9 cellular contexts compared by ENCODE assay signal in the genomic region with DNA sequence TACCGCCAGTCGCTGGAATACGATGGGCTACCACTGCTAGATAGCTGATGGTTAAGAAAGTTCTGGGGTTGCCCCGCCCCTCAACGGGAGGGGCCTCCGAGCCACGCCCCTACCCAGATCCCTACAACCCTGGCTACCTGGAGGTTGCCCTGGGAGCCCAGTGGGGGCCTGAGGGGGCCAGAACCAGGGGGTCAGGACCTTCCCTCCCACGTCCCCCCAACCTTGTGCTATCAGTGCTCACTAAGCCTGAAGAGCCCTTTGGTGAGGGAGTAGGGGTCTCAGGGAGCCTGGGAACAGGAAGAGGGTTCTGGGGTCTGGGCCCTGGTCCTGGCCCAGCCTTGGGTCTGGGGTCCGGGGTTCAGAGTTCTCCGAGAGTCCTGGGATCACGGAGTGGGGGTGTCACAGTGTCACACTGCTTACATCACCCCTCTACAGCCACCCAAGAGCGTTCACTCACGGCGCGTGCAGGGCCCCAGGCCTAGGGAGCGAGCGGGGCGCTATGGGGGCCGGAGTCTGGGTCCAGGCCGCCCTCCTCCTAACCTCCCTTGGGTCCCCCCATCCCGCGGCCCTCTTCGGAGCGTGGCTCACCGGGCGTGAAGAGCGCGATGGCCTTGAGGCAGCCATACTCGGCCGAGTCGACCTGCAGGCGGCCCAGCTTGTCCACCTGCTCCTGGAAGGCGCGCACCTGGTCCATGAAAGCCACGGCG. TPM values are rescaled to one million over a fixed set of nuclear protein-coding genes. Genes with fewer than 3 reads are reported as not detected.
DNase-seq lines count a peak whose midpoint lies in the region; ATAC-seq, FAIRE-seq and TF ChIP-seq lines count a peak whose summit lies in the region.
"Had no signal": no experiment of that assay in that cellular context is flagged by ENCODE, and none has a peak within 500 bp of the region (broad histone marks: within the 10 kb centered on the region; RNA-seq: fewer than 3 reads in every experiment).

No MANE protein-coding gene starts in this region.

- WGBS in pancreas, 2 donors, result 31 to 48% methylated on average over 30 to 36 of the region's 36 CpGs

- H2AFZ ChIP-seq in OCI-LY1 (ENCODE audit: low read length), result no peak overlapping the region

- H3K27me3 ChIP-seq in OCI-LY1 (ENCODE audit: insufficient read depth, low read length) (no peaks in the 10 kb centered on the region), pancreas (no peaks in the 10 kb centered on the region)

- intact Hi-C loops in pancreas (cut with DNase I), result no loop called here

- H3K27ac ChIP-seq in OCI-LY1 (ENCODE audit: low read depth, low read length, poor library complexity, severe bottlenecking) (peak overlapping the region; percentile 40), pancreas (peak overlapping the region in 3 of 4 donors; percentile 42 to 69 (median 64))

- H3K9me3 ChIP-seq in OCI-LY1 (ENCODE audit: low read length) (no peaks in the 10 kb centered on the region), pancreas (no peaks in the 10 kb centered on the region)

- H3K4me3 ChIP-seq in OCI-LY1 (ENCODE audit: low read depth, low read length, poor library complexity, severe bottlenecking) (peak overlapping the region; percentile 61), fibroblast of villous mesenchyme (ENCODE audit: low read depth, low read length) (peak overlapping the region; percentile 53), pancreas (peak overlapping the region; percentile 31 to 59 (median 38))

- H3K4me2 ChIP-seq in OCI-LY1 (ENCODE audit: low read length), result peak overlapping the region; percentile 83

- no peaks in the 10 kb centered on the region for H3F3A ChIP-seq in OCI-LY1 (ENCODE audit: insufficient read depth, low read length)

- H3K4me1 ChIP-seq in OCI-LY1 (ENCODE audit: insufficient read depth, low read length, severe bottlenecking), result peaks cover 24% of the 10 kb centered on the region
- peaks cover 3 to 18% (median 5%) of the 10 kb centered on the region in 3 donors for H3K4me1 ChIP-seq in pancreas

- peak overlapping the region; percentile 66 for H3K9ac ChIP-seq in OCI-LY1 (ENCODE audit: low read length)

- H4K20me1 ChIP-seq in OCI-LY1 (ENCODE audit: insufficient read depth, low read length), result no peaks in the 10 kb centered on the region

- no peaks in the 10 kb centered on the region for H3K9me2 ChIP-seq in OCI-LY1 (ENCODE audit: low read depth, low read length)

- ATAC-seq in HG02981 (IDR thresholded peaks at IDR 0.05; ENCODE audit: unreplicated experiment) (peak; percentile 33), pancreas (peak; percentile 59 to 81 (median 78)), GM18511 (IDR thresholded peaks at IDR 0.05; ENCODE audit: unreplicated experiment) (no peak)

- peaks cover 23% of the 10 kb centered on the region; the same call in 1 of the 2 replicates for H3K36me3 ChIP-seq in OCI-LY1 (ENCODE audit: insufficient read depth, low read length)
- H3K36me3 ChIP-seq in pancreas, result peaks cover 0 to 19% (median 8%) of the 10 kb centered on the region in 3 donors

- in situ Hi-C loops in GM13977 (cut with MboI; ENCODE audit: low pct_unique_long_range_greater_than_20kb, low sequenced_read_pairs, unreplicated experiment), result no loop called here

- TF ChIP-seq CTCF in GM13977 (IDR thresholded peaks at IDR 0.05; ENCODE audit: extremely low read depth, insufficient read depth, missing control alignments), result no peak
- no peak for TF ChIP-seq CTCF in OCI-LY1 (IDR thresholded peaks at IDR 0.05; ENCODE audit: low read length)
- TF ChIP-seq CTCF in fibroblast of villous mesenchyme (IDR thresholded peaks at IDR 0.05; ENCODE audit: insufficient read depth, low read depth, low read length), result no peak
- no peak for TF ChIP-seq CTCF in pancreas (IDR thresholded peaks at IDR 0.05)

- peaks cover 4% of the 10 kb centered on the region; the same call in 1 of the 2 replicates for H3K79me2 ChIP-seq in OCI-LY1 (ENCODE audit: insufficient read depth, low read length)

- FAIRE-seq in pancreas (lab: Jason Lieb, UNC), result no peak
- FAIRE-seq: islet of Langerhans had no signal

- DNase-seq in GM13977 (ENCODE audit: low spot score), result peak; percentile 79
- DNase-seq in activated T-helper 1 cell treated with Interleukin-2 at 50 U/mL for 16 hours (ENCODE audit: low read depth), result peak; percentile 34
- DNase-seq in fibroblast of villous mesenchyme (ENCODE audit: low read depth), result peak; percentile 53
- DNase-seq in pancreas, result peak in 4 of 6 donors; percentile 51 to 84 (median 68)
- no peak for DNase-seq in superior temporal gyrus (ENCODE audit: extremely low spot score)

RNA-seq across cellular contexts. Expression of a gene that starts 9.0 kb away (rescaled TPM):
- 3.9 and 6.1 TPM in 2 replicates for total RNA-seq in fibroblast of villous mesenchyme
- 10 to 100 TPM; 13.4 to 19.6 (median 16.9) TPM for total RNA-seq in pancreas
- polyA plus RNA-seq in pancreas, result 10 to 100 TPM; 20.9 to 28.4 TPM

RNA-seq across cellular contexts. Expression of a gene that starts 10.7 kb away (rescaled TPM):
- total RNA-seq in fibroblast of villous mesenchyme, result 51.0 and 56.0 TPM in 2 replicates
- 10 to 100 TPM; 32.5 to 51.2 (median 39.7) TPM for total RNA-seq in pancreas
- polyA plus RNA-seq in pancreas, result 10 to 100 TPM; 21.3 to 23.5 TPM

RNA-seq across cellular contexts. Expression of a gene that starts 19.9 kb away (rescaled TPM):
- 18.1 and 23.8 TPM in 2 replicates for total RNA-seq in fibroblast of villous mesenchyme
- total RNA-seq in pancreas, result 10 to 100 TPM; 12.8 to 22.4 (median 16.4) TPM
- polyA plus RNA-seq in pancreas, result 10 to 100 TPM; 43.3 to 46.6 TPM

RNA-seq across cellular contexts. Expression of a gene that starts 29.5 kb away (rescaled TPM):
- total RNA-seq in fibroblast of villous mesenchyme (not detected in 2 replicates), pancreas (1 to 10 TPM; 1.2 to 2.9 (median 1.8) TPM)
- 10 to 100 TPM in 1 of 2 donors, 1 to 10 TPM in 1; 9.3 to 11.1 TPM for polyA plus RNA-seq in pancreas

RNA-seq across cellular contexts. Expression of a gene that starts 32.2 kb away (rescaled TPM):
- 101 and 124 TPM in 2 replicates for total RNA-seq in fibroblast of villous mesenchyme
- total RNA-seq in pancreas, result 10 to 100 TPM; 25.5 to 46.8 (median 31.8) TPM
- 10 to 100 TPM; 64.1 to 71.1 TPM for polyA plus RNA-seq in pancreas
